Comparison of ENCODE assay signal across 9 cellular contexts in genomic region chr17:68172461-68172954, GRCh38.
DNase-seq lines count a peak whose midpoint lies in the region; ATAC-seq, FAIRE-seq and TF ChIP-seq lines count a peak whose summit lies in the region.
"Had no signal": no experiment of that assay in that cellular context is flagged by ENCODE, and none has a peak within 500 bp of the region (broad histone marks: within the 10 kb centered on the region; RNA-seq: fewer than 3 reads in every experiment).

No MANE protein-coding gene starts in this region.

- in situ Hi-C loops in Panc1 (cut with HindIII; ENCODE audit: low pct_unique_long_range_greater_than_20kb, low sequenced_read_pairs), result no loop called here

- peak; percentile 97 for TF ChIP-seq CTCF in Panc1 (IDR thresholded peaks at IDR 0.05)
- TF ChIP-seq CTCF in omental fat pad (IDR thresholded peaks at IDR 0.05), result peak in 1 of 3 donors; percentile 89
- TF ChIP-seq CTCF in thyroid gland (IDR thresholded peaks at IDR 0.05), result peak; percentile 95 to 99 (median 98)

- no peak for TF ChIP-seq POLR2A in thyroid gland (IDR thresholded peaks at IDR 0.05)

- H3K27ac ChIP-seq in Panc1 (ENCODE audit: low read length) (no peak overlapping the region), thyroid gland (no peak overlapping the region)

- FAIRE-seq in HTR-8/SVneo (lab: Jason Lieb, UNC), result peak; percentile 23

- H3K36me3 ChIP-seq in Panc1 (ENCODE audit: control insufficient read depth, insufficient read depth, low read length) (no peaks in the 10 kb centered on the region), thyroid gland (no peaks in the 10 kb centered on the region)

- H3K4me1 ChIP-seq in Panc1 (ENCODE audit: control insufficient read depth, insufficient read depth, low read length) (no peaks in the 10 kb centered on the region), thyroid gland (peaks cover 0 to 8% of the 10 kb centered on the region in 2 donors)

- H3K4me1 Mint-ChIP-seq in activated T-cell treated with anti-CD3 and anti-CD28 coated beads, Interleukin-2, amount 50 U/mL, for 4 hours (ENCODE audit: low read depth), result peaks cover 11% of the 10 kb centered on the region

- ATAC-seq in Panc1, result peak; percentile 91; the same call in 1 of the 2 replicates
- peak; percentile 66 to 75 for ATAC-seq in activated T-cell treated with anti-CD3 and anti-CD28 coated beads, Interleukin-2, amount 50 U/mL, for 4 hours
- no peak for ATAC-seq in omental fat pad (ENCODE audit: low FRiP score)

- CTCF ChIA-PET in Panc1 (lab: Charles Lee), result interaction anchor here (0.6 to 1.5 kb wide), 3 partner anchors 9 to 34 kb away, joined by 3 to 7 read pairs (median 5); no protein-coding TSS in a partner anchor

- 28% methylated on average over 9 to 13 of the region's 13 CpGs for WGBS in thyroid gland, 2 donors

- no peaks in the 10 kb centered on the region for H3K36me3 Mint-ChIP-seq in activated T-cell treated with anti-CD3 and anti-CD28 coated beads, Interleukin-2, amount 50 U/mL, for 4 hours (ENCODE audit: insufficient read depth)

- no peaks in the 10 kb centered on the region for H3K9me3 Mint-ChIP-seq in activated T-cell treated with anti-CD3 and anti-CD28 coated beads, Interleukin-2, amount 50 U/mL, for 4 hours
- H3K9me3 Mint-ChIP-seq: stimulated activated naive CD8-positive, alpha-beta T cell treated with anti-CD3 and anti-CD28 coated beads, Interleukin-15, Interleukin-2, amounts not matched to agents 100 ng/mL and 50 ng/mL, for 24 hours had no signal

- peak; percentile 16 to 26 for DNase-seq in NCI-H187 (lab: John Stamatoyannopoulos, UW)
- no peak for DNase-seq in NCI-H187 treated with DMSO at 0.1 percent for 48 hours (lab: John Stamatoyannopoulos, UW)
- peak; percentile 42 for DNase-seq in HTR-8/SVneo (ENCODE audit: insufficient read length, low spot score)
- DNase-seq in Panc1 (ENCODE audit: low read depth, low spot score), result peak; percentile 46
- peak; percentile 74 for DNase-seq in activated T-cell treated with anti-CD3 and anti-CD28 coated beads, Interleukin-2, amount 50 U/mL, for 4 hours
- DNase-seq in fibroblast of the conjunctiva (ENCODE audit: low read depth), result peak; percentile 36
- peak; percentile 83 for DNase-seq in omental fat pad (ENCODE audit: low spot score)
- peak; percentile 74 to 78 for DNase-seq in thyroid gland

- no peak overlapping the region for H3K4me3 ChIP-seq in Panc1 (ENCODE audit: low read depth in 2 of 2, low read length in 2 of 2)
- no peak overlapping the region for H3K4me3 ChIP-seq in thyroid gland (replicated peaks in 1 of 3)

- H3K27me3 Mint-ChIP-seq in activated T-cell treated with anti-CD3 and anti-CD28 coated beads, Interleukin-2, amount 50 U/mL, for 4 hours (ENCODE audit: low read depth), result no peaks in the 10 kb centered on the region
- H3K27me3 Mint-ChIP-seq: stimulated activated naive CD8-positive, alpha-beta T cell treated with anti-CD3 and anti-CD28 coated beads, Interleukin-15, Interleukin-2, amounts not matched to agents 100 ng/mL and 50 ng/mL, for 24 hours had no signal

- no TSS peak for BruUV-seq in Panc1 (replicated peaks; lab: Mats Ljungman, UMichigan)

- intact Hi-C loops in Panc1 (cut with micrococcal nuclease; ENCODE audit: unreplicated experiment) (loop anchor here (10.0 kb wide), 1 partner anchor 292 kb away; no protein-coding TSS in a partner anchor), thyroid gland (cut with DNase I) (loop anchor here (5.0 kb wide), 1 partner anchor 295 kb away; no protein-coding TSS in a partner anchor)

- H3K9me3 ChIP-seq in Panc1 (ENCODE audit: control insufficient read depth, insufficient read depth, low read depth, low read length), result no peaks in the 10 kb centered on the region
- no peaks in the 10 kb centered on the region for H3K9me3 ChIP-seq in thyroid gland

- H3K27me3 ChIP-seq in Panc1 (ENCODE audit: control insufficient read depth, insufficient read depth, low read length), result no peaks in the 10 kb centered on the region
- H3K27me3 ChIP-seq in thyroid gland, result no peaks in the 10 kb centered on the region

- no peak overlapping the region for H3K4me3 Mint-ChIP-seq in activated T-cell treated with anti-CD3 and anti-CD28 coated beads, Interleukin-2, amount 50 U/mL, for 4 hours
- H3K4me3 Mint-ChIP-seq: stimulated activated naive CD8-positive, alpha-beta T cell treated with anti-CD3 and anti-CD28 coated beads, Interleukin-15, Interleukin-2, amounts not matched to agents 100 ng/mL and 50 ng/mL, for 24 hours had no signal

- POLR2A ChIA-PET in Panc1 (lab: Charles Lee), result no interaction called here
